Comparison of ENCODE assay signal across 27 cellular contexts in the genomic region with DNA sequence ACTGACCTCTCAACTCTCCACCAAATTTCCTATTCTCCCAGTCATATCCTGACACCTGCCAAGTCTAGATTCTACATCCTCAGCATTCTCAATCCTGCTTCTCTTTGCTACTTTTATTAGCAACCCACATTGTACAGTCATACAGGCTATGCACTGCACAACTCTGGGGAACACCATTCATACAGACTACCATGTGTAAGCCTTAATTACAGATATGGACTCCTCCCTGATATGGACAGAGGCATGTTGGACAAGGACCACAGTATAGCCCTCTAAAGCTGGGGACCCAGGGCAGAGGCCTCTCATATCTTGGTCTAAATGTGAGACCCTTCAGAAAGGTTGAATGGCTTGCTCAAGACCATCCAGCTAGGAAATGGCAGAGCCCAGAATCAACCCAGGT.
"Had no signal": no experiment of that assay in that cellular context is flagged by ENCODE, and none has a peak within 500 bp of the region (broad histone marks: within the 10 kb centered on the region; RNA-seq: fewer than 3 reads in every experiment).

No MANE protein-coding gene starts in this region.

- DNase-seq: hypothalamus; immature natural killer cell; kidney; left colon; left lung; lower lobe of right lung; mammary epithelial cell; mesenchymal stem cell; naive thymus-derived CD8-positive, alpha-beta T cell; nucleus accumbens; pancreas; retina; right cardiac atrium; sigmoid colon; small intestine; spleen; stimulated activated CD4-positive, alpha-beta T cell treated with anti-CD3 and anti-CD28 coated beads, Interleukin-4, amount 100 ng/mL, for 24 hours; stimulated activated naive CD4-positive, alpha-beta T cell; stomach; testis; thyroid gland; transverse colon; upper lobe of right lung had no signal

- H3K36me3 Mint-ChIP-seq: stimulated activated effector memory CD8-positive, alpha-beta T cell treated with anti-CD3 and anti-CD28 coated beads, Interleukin-12 subunit alpha, Interleukin-12 subunit beta, amount 100 ng/mL, for 72 hours had no signal

- H3K27me3 ChIP-seq: left lung, pancreas, sigmoid colon, spleen, stomach, testis, thyroid gland, transverse colon, upper lobe of right lung had no signal

- ATAC-seq: left colon; left lung; lower lobe of right lung; naive thymus-derived CD8-positive, alpha-beta T cell; pancreas; right cardiac atrium; stimulated activated effector memory CD8-positive, alpha-beta T cell treated with anti-CD3 and anti-CD28 coated beads, Interleukin-12 subunit alpha, Interleukin-12 subunit beta, amount 100 ng/mL, for 72 hours; upper lobe of right lung had no signal

- H3K36me3 ChIP-seq: lower lobe of right lung, pancreas, prostate gland, sigmoid colon, stomach, thyroid gland, transverse colon, upper lobe of right lung had no signal

- H3K27ac ChIP-seq: left lung, lower lobe of right lung, pancreas, prostate gland, sigmoid colon, spleen, stomach, testis, thyroid gland, transverse colon, upper lobe of right lung had no signal

- H3K4me1 Mint-ChIP-seq: immature natural killer cell, nephron had no signal

- H3K27ac Mint-ChIP-seq: nephron had no signal

- H3K4me3 Mint-ChIP-seq: immature natural killer cell; naive thymus-derived CD8-positive, alpha-beta T cell; nephron; neural crest cell; stimulated activated effector memory CD8-positive, alpha-beta T cell treated with anti-CD3 and anti-CD28 coated beads, Interleukin-12 subunit alpha, Interleukin-12 subunit beta, amount 100 ng/mL, for 72 hours had no signal

- H3K9me3 Mint-ChIP-seq: immature natural killer cell; naive thymus-derived CD8-positive, alpha-beta T cell; stimulated activated effector memory CD8-positive, alpha-beta T cell treated with anti-CD3 and anti-CD28 coated beads, Interleukin-12 subunit alpha, Interleukin-12 subunit beta, amount 100 ng/mL, for 72 hours had no signal

- H3K4me3 ChIP-seq: left lung, lower lobe of right lung, pancreas, prostate gland, sigmoid colon, spleen, stomach, testis, thyroid gland, transverse colon, upper lobe of right lung had no signal
